ENCODE assay signal across 32 cellular contexts in genomic region chr15:69825941-69826817, GRCh38.
DNase-seq lines count a peak whose midpoint lies in the region; ATAC-seq and TF ChIP-seq lines count a peak whose summit lies in the region.
"Had no signal": no experiment of that assay in that cellular context is flagged by ENCODE, and none has a peak within 500 bp of the region (broad histone marks: within the 10 kb centered on the region; RNA-seq: fewer than 3 reads in every experiment).

No MANE protein-coding gene starts in this region.

- TF ChIP-seq CTCF in A673 (conservative IDR thresholded peaks at IDR 0.05; ENCODE audit: low read depth, low read length) (no peak), dorsolateral prefrontal cortex (IDR thresholded peaks at IDR 0.05 in 54 of 56, conservative IDR thresholded peaks at IDR 0.05 in 2 of 56; ENCODE audit: low read depth in 1 of 56, partially characterized antibody in 56 of 56) (no peak)

- 34 to 39% methylated on average over 17 of the region's 17 CpGs for WGBS in ectodermal cell, 2 experiments

- H3K27ac ChIP-seq in A673 (ENCODE audit: low read depth, low read length, poor library complexity, severe bottlenecking) (no peak overlapping the region), ectodermal cell (ENCODE audit: insufficient read depth, low read depth, low read length, poor library complexity, severe bottlenecking) (peak overlapping the region; percentile 45), dorsolateral prefrontal cortex (no peak overlapping the region)
- H3K27ac ChIP-seq: A549, cardiac muscle cell, colonic mucosa, HL-60, left ventricle myocardium inferior, right lobe of liver, tibial artery had no signal

- no TSS peak for BruUV-seq in A673 (replicated peaks; lab: Mats Ljungman, UMichigan)

- H3K36me3 ChIP-seq in A673 (ENCODE audit: insufficient read depth, low read length, poor library complexity, severe bottlenecking), result no peaks in the 10 kb centered on the region
- H3K36me3 ChIP-seq in ectodermal cell (ENCODE audit: control insufficient read depth, insufficient read depth, low read length), result no peaks in the 10 kb centered on the region
- H3K36me3 ChIP-seq: cardiac muscle cell, colonic mucosa, left ventricle myocardium inferior, right lobe of liver, tibial artery had no signal

- no peak for ATAC-seq in GM19324 (IDR thresholded peaks at IDR 0.05; ENCODE audit: low FRiP score, unreplicated experiment)
- ATAC-seq in HG03159 (IDR thresholded peaks at IDR 0.05; ENCODE audit: unreplicated experiment), result no peak
- ATAC-seq: A549; activated naive CD4-positive, alpha-beta T cell treated with anti-CD3 and anti-CD28 coated beads, Interleukin-2, amount 50 U/mL, for 72 hours; PC-3; right lobe of liver had no signal

- DNase-seq in A673 (ENCODE audit: low spot score) (peak; percentile 88), HEK293T (ENCODE audit: extremely low spot score) (peak; percentile 18), NCI-H69 (lab: John Stamatoyannopoulos, UW) (peak; percentile 79), KG1 (lab: John Stamatoyannopoulos, UW) (no peak), dorsolateral prefrontal cortex (no peak)
- DNase-seq: activated CD4-positive, alpha-beta T cell treated with anti-CD3 and anti-CD28 coated beads for 1 hour; activated CD8-positive, alpha-beta memory T cell treated with anti-CD3 and anti-CD28 coated beads for 24 hours; activated T-cell treated with anti-CD3 and anti-CD28 coated beads for 4 hours; AML-193; CD4-positive, CD25-positive, alpha-beta regulatory T cell; colonic mucosa; DND-41; effector memory CD4-positive, alpha-beta T cell; erythroblast; glutamatergic neuron; GOT3; Kasumi-1; left ventricle myocardium inferior; NCI-H1436; NCI-H510A treated with DMSO at 0.1 percent for 48 hours; PC-3; right lobe of liver; Right ventricle myocardium superior; stimulated activated CD8-positive, alpha-beta memory T cell treated with anti-CD3 and anti-CD28 coated beads, Interleukin-4, amount 100 ng/mL, for 48 hours; tibial artery had no signal

- intact Hi-C loops in A673 (cut with micrococcal nuclease; ENCODE audit: unreplicated experiment), result loop anchor here (10.0 kb wide), 1 partner anchor 269 kb away; the partner anchor contains the start of gene TLE3
- intact Hi-C loops in dorsolateral prefrontal cortex (cut with DNase I), result no loop called here

- H3K27me3 ChIP-seq in A673 (replicated peaks; ENCODE audit: insufficient read depth, low read depth, low read length, poor library complexity) (peaks cover 4% of the 10 kb centered on the region), ectodermal cell (ENCODE audit: control insufficient read depth, insufficient read depth, low read length, poor library complexity, severe bottlenecking) (peaks cover 4% of the 10 kb centered on the region), dorsolateral prefrontal cortex (peaks cover 0 to 8% (median 0%) of the 10 kb centered on the region in 45 donors)
- H3K27me3 ChIP-seq: cardiac muscle cell, colonic mucosa, right lobe of liver, tibial artery had no signal

- POLR2A ChIA-PET in A673 (lab: Charles Lee; ENCODE audit: low non-redundant PET) (no interaction called here), HEK293T (lab: Yijun Ruan, JAX) (interaction anchor here (0.6 to 1.6 kb wide), 2 partner anchors 15 to 52 kb away, joined by 3 to 4 read pairs; no protein-coding TSS in a partner anchor)

- no peaks in the 10 kb centered on the region for H3K9me3 ChIP-seq in A673 (ENCODE audit: low read depth, low read length, poor library complexity, severe bottlenecking)
- H3K9me3 ChIP-seq in ectodermal cell (ENCODE audit: control insufficient read depth, low read length), result no peaks in the 10 kb centered on the region
- H3K9me3 ChIP-seq: A549, colonic mucosa, left ventricle myocardium inferior, right lobe of liver, tibial artery had no signal

- CTCF ChIA-PET in A673 (lab: Charles Lee) (no interaction called here), HEK293T (lab: Yijun Ruan, JAX) (interaction anchor here (1.7 kb wide), 1 partner anchor 7 kb away, joined by 5 read pairs; no protein-coding TSS in a partner anchor)

- H3K4me1 ChIP-seq in A673 (ENCODE audit: insufficient read depth, low read length, poor library complexity, severe bottlenecking) (peaks cover 21% of the 10 kb centered on the region), ectodermal cell (ENCODE audit: control insufficient read depth, insufficient read depth, low read length) (peaks cover 34% of the 10 kb centered on the region)
- H3K4me1 ChIP-seq: A549, colonic mucosa, left ventricle myocardium inferior, right lobe of liver, tibial artery had no signal

- H3K4me3 ChIP-seq in A673 (ENCODE audit: low read depth, low read length, poor library complexity, severe bottlenecking) (no peak overlapping the region), ectodermal cell (ENCODE audit: insufficient read depth, low read depth, low read length) (no peak overlapping the region), dorsolateral prefrontal cortex (no peak overlapping the region)
- H3K4me3 ChIP-seq: A549, cardiac muscle cell, colonic mucosa, left ventricle myocardium inferior, right lobe of liver, tibial artery had no signal

TF ChIP-seq in HEK293T, 16 proteins besides CTCF, POLR2A, EP300 and RAD21:
- no peak for TF ChIP-seq SP1 (IDR thresholded peaks at IDR 0.05)
- no peak for TF ChIP-seq LEF1 (IDR thresholded peaks at IDR 0.05; ENCODE audit: borderline replicate concordance)
- TF ChIP-seq PKNOX1 (IDR thresholded peaks at IDR 0.05), result peak; percentile 65

Comparison
In these comparisons a context has a peak if more than half of its experiments do, and no peak if none do; other contexts are left out.
1. DNase-seq: peak in A673 (single experiment), HEK293T (single experiment) and NCI-H69 (single experiment); none in KG1 (single experiment) and dorsolateral prefrontal cortex (0 of 10).